ENCODE assay signal across 8 cellular contexts in the genomic region with DNA sequence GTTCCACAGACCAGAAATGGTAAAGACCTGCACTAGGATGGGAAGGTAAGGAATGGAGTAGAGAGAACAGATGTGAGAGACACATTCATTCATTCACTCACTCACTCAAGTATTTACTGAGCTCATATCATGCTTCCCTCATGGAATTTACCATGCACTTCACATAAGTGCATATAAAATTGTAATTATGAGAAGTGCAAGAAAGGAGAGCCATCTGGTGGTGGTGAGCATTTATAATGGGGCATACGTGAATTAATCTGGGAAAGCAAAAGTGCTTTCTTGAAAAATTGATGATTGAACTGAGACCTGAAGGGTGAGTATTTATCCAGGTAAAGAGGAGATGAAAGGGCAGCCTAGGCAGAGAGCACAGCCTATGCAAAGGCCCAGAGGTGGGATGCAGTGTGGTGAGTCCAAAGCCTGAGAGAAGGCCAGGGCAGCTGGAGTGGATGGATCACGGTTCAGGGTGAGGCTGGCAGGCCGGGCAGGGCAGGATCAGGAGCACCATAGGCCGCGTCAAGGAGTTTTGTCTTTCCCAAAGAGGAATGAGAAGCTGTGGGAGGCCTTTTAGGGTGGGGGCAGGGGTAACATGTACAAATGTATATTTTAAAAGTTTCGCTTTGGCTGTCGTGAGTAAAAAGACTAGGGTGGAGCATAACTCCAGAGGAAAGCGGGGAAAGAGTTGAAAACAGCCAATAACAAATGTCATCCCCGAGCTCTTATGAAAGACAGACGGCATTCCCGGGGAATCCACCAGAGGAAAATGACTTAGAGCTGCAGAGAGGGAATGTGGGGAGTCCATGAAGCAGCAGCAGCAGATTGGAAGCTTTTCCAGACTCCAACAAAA.
DNase-seq lines count a peak whose midpoint lies in the region; ATAC-seq and TF ChIP-seq lines count a peak whose summit lies in the region.
"Not testable (repeated sequence)": the region's sequence is repeated elsewhere in the genome, so short reads cannot be mapped to it uniquely, and the experiment has no call there.

No MANE protein-coding gene starts in this region.

- TF ChIP-seq CTCF in RWPE2 (IDR thresholded peaks at IDR 0.05; ENCODE audit: poor library complexity, severe bottlenecking) (peak; percentile 51), brain (conservative IDR thresholded peaks at IDR 0.05) (peak in 1 of 2 experiments; percentile 21), foreskin keratinocyte (conservative IDR thresholded peaks at IDR 0.05) (peak; percentile 62), nephron (IDR thresholded peaks at IDR 0.05; ENCODE audit: unreplicated experiment in 3 of 3) (peak in 1 of 3 experiments; percentile 36), transverse colon (IDR thresholded peaks at IDR 0.05) (peak in 1 of 5 experiments; percentile 8)

- not testable (repeated sequence) for H3K36me3 ChIP-seq in BLaER1 treated with 17β-estradiol and CSF1 and Interleukin-3, amounts not matched to agents 10 nM and 100 nM; RWPE2 (ENCODE audit: low read depth); transverse colon

- peaks cover 34 to 75% (median 70%) of the 10 kb centered on the region in 10 experiments for H3K4me1 ChIP-seq in BLaER1 treated with 17β-estradiol and CSF1 and Interleukin-3, amounts not matched to agents 10 nM and 100 nM
- H3K4me1 ChIP-seq in RWPE2 (ENCODE audit: insufficient read depth, poor library complexity, severe bottlenecking); foreskin keratinocyte: not testable (repeated sequence)
- H3K4me1 ChIP-seq in transverse colon, result peaks cover 18 to 35% (median 27%) of the 10 kb centered on the region in 4 donors

- not testable (repeated sequence) for H3K27me3 Mint-ChIP-seq in brain; nephron (ENCODE audit: low read depth)

- peak overlapping the region; percentile 80 to 97 (median 91) for H3K4me2 ChIP-seq in BLaER1 treated with 17β-estradiol and CSF1 and Interleukin-3, amounts not matched to agents 10 nM and 100 nM

- intact Hi-C loops in transverse colon (cut with DNase I; ENCODE audit: low total_unique reads), result not testable (repeated sequence)

- H3K9me3 ChIP-seq in BLaER1 treated with 17β-estradiol and CSF1 and Interleukin-3, amounts not matched to agents 10 nM and 100 nM (replicated peaks in 1 of 11); RWPE2 (ENCODE audit: severe bottlenecking); transverse colon: not testable (repeated sequence)

- peak overlapping the region in 8 of 11 experiments; percentile 70 to 91 (median 86); a peak in 16 of 22 replicates for H3K27ac ChIP-seq in BLaER1 treated with 17β-estradiol and CSF1 and Interleukin-3, amounts not matched to agents 10 nM and 100 nM
- H3K27ac ChIP-seq in RWPE2 (ENCODE audit: poor library complexity, severe bottlenecking); foreskin keratinocyte: not testable (repeated sequence)
- H3K27ac ChIP-seq in transverse colon, result peak overlapping the region; percentile 37 to 63 (median 50)

- not testable (repeated sequence) for TF ChIP-seq EP300 in transverse colon (IDR thresholded peaks at IDR 0.05; ENCODE audit: low read depth)

- H4K20me1 ChIP-seq in BLaER1 treated with 17β-estradiol and CSF1 and Interleukin-3, amounts not matched to agents 10 nM and 100 nM, result peaks cover 0 to 62% (median 19%) of the 10 kb centered on the region in 11 experiments; a peak in 16 of 22 replicates

- H3K27me3 ChIP-seq in BLaER1 treated with 17β-estradiol and CSF1 and Interleukin-3, amounts not matched to agents 10 nM and 100 nM, result peaks cover 0 to 83% (median 0%) of the 10 kb centered on the region in 11 experiments; a peak in 10 of 22 replicates
- not testable (repeated sequence) for H3K27me3 ChIP-seq in RWPE2 (ENCODE audit: insufficient read depth, poor library complexity, severe bottlenecking); foreskin keratinocyte; transverse colon

- DNase-seq in HCEC 1CT (peak; percentile 30), NCI-H2029 (lab: John Stamatoyannopoulos, UW) (peak; percentile 34)
- DNase-seq in RWPE2 (ENCODE audit: low spot score); foreskin keratinocyte; transverse colon: not testable (repeated sequence)

- peak overlapping the region in 8 of 11 experiments; percentile 29 to 80 (median 73); a peak in 12 of 22 replicates for H3K9ac ChIP-seq in BLaER1 treated with 17β-estradiol and CSF1 and Interleukin-3, amounts not matched to agents 10 nM and 100 nM

- ATAC-seq in RWPE2 (ENCODE audit: low read depth); foreskin keratinocyte: not testable (repeated sequence)

- peak overlapping the region in 4 of 10 experiments; percentile 34 to 51 (median 40); a peak in 6 of 20 replicates for H3K4me3 ChIP-seq in BLaER1 treated with 17β-estradiol and CSF1 and Interleukin-3, amounts not matched to agents 10 nM and 100 nM
- not testable (repeated sequence) for H3K4me3 ChIP-seq in RWPE2 (ENCODE audit: severe bottlenecking); transverse colon

- peaks cover 49% of the 10 kb centered on the region for H3K4me1 Mint-ChIP-seq in brain
- peaks cover 51% of the 10 kb centered on the region for H3K4me1 Mint-ChIP-seq in nephron

- H3K36me3 Mint-ChIP-seq in brain, result peaks cover 16% of the 10 kb centered on the region
- H3K36me3 Mint-ChIP-seq in nephron (ENCODE audit: low read depth), result not testable (repeated sequence)

- in situ Hi-C loops in transverse colon (cut with MboI; ENCODE audit: low pct_ligation_motif_present in 1 of 4, low pct_unique_long_range_greater_than_20kb in 1 of 4, low sequenced_read_pairs in 3 of 4), result loop anchor here in 2 of 4 donors (25.0 kb wide), 1 partner anchor 127 kb away; no protein-coding TSS in a partner anchor

- H3K4me3 Mint-ChIP-seq in brain, result not testable (repeated sequence)
- H3K4me3 Mint-ChIP-seq in nephron, result peak overlapping the region in 2 of 3 experiments; percentile 26 to 55

- peak overlapping the region in 4 of 5 experiments; percentile 22 to 63 (median 52) for H3K27ac Mint-ChIP-seq in brain
- peak overlapping the region; percentile 92 to 96 (median 93) for H3K27ac Mint-ChIP-seq in nephron

- peaks cover 0 to 11% (median 2%) of the 10 kb centered on the region in 5 experiments for H3K9me3 Mint-ChIP-seq in brain
- H3K9me3 Mint-ChIP-seq in nephron, result not testable (repeated sequence)

- TF ChIP-seq POLR2A in transverse colon (IDR thresholded peaks at IDR 0.05), result not testable (repeated sequence)

- WGBS in transverse colon (ENCODE audit: low coverage in 1 of 2), 2 donors, result 59 to 67% methylated on average over 8 to 11 of the region's 11 CpGs
